ENCODE assay signal across 8 cellular contexts in genomic region chr14:61280526-61281185, GRCh38. TPM values are rescaled to one million over a fixed set of nuclear protein-coding genes. Genes with fewer than 3 reads are reported as not detected.
DNase-seq lines count a peak whose midpoint lies in the region; ATAC-seq and TF ChIP-seq lines count a peak whose summit lies in the region.

No MANE protein-coding gene starts in this region.

- H3K4me3 ChIP-seq in SJCRH30 (peak overlapping the region; percentile 68), right cardiac atrium (ENCODE audit: low read length) (peak overlapping the region; percentile 57), sigmoid colon (peak overlapping the region; percentile 22 to 49 (median 44))

- no peak for TF ChIP-seq EP300 in sigmoid colon (IDR thresholded peaks at IDR 0.05)

- H3K4me1 ChIP-seq in SJCRH30 = no peaks in the 10 kb centered on the region; the same call in 1 of the 2 replicates
- H3K4me1 ChIP-seq in right cardiac atrium (ENCODE audit: control insufficient read depth, insufficient read depth, low read length) = no peaks in the 10 kb centered on the region
- H3K4me1 ChIP-seq in sigmoid colon = peaks cover 0 to 16% (median 9%) of the 10 kb centered on the region in 4 donors

- 2% methylated on average over 81 of the region's 81 CpGs for WGBS in right cardiac atrium
- 1% methylated on average over 81 of the region's 81 CpGs for WGBS in sigmoid colon, 2 donors

- H3K27me3 ChIP-seq in SJCRH30 (no peaks in the 10 kb centered on the region), right cardiac atrium (ENCODE audit: control insufficient read depth, insufficient read depth) (no peaks in the 10 kb centered on the region), sigmoid colon (peaks cover 10 to 61% (median 24%) of the 10 kb centered on the region in 3 donors)

- H3K27me3 Mint-ChIP-seq in activated naive CD8-positive, alpha-beta T cell treated with anti-CD3 and anti-CD28 coated beads, Interleukin-2, amount 10 ng/mL, durations not matched to agents 7 days and 5 days = peaks cover 27% of the 10 kb centered on the region

- H3K9me3 Mint-ChIP-seq in activated naive CD8-positive, alpha-beta T cell treated with anti-CD3 and anti-CD28 coated beads, Interleukin-2, amount 10 ng/mL, durations not matched to agents 7 days and 5 days = no peaks in the 10 kb centered on the region

- no peak for TF ChIP-seq POLR2A in sigmoid colon (IDR thresholded peaks at IDR 0.05)

- no peaks in the 10 kb centered on the region for H3K36me3 ChIP-seq in SJCRH30
- H3K36me3 ChIP-seq in sigmoid colon = no peaks in the 10 kb centered on the region

- H3K4me3 Mint-ChIP-seq in activated naive CD8-positive, alpha-beta T cell treated with anti-CD3 and anti-CD28 coated beads, Interleukin-2, amount 10 ng/mL, durations not matched to agents 7 days and 5 days = peak overlapping the region; percentile 87

- H3K36me3 Mint-ChIP-seq in activated naive CD8-positive, alpha-beta T cell treated with anti-CD3 and anti-CD28 coated beads, Interleukin-2, amount 10 ng/mL, durations not matched to agents 7 days and 5 days = no peaks in the 10 kb centered on the region

- peak; percentile 87 for ATAC-seq in activated naive CD8-positive, alpha-beta T cell treated with anti-CD3 and anti-CD28 coated beads, Interleukin-2, amount 10 ng/mL, durations not matched to agents 7 days and 5 days (ENCODE audit: low read depth)
- ATAC-seq in right cardiac atrium = peak; percentile 89 to 92
- ATAC-seq in GM21737 (IDR thresholded peaks at IDR 0.05; ENCODE audit: unreplicated experiment) = no peak
- no peak for ATAC-seq in GM21786 (IDR thresholded peaks at IDR 0.05; ENCODE audit: unreplicated experiment)

- TF ChIP-seq CTCF in GM20000 (IDR thresholded peaks at IDR 0.05; ENCODE audit: extremely low read depth, missing control alignments) = peak; percentile 13
- TF ChIP-seq CTCF in sigmoid colon (IDR thresholded peaks at IDR 0.05) = peak in 1 of 4 experiments; percentile 2

- H3K27ac ChIP-seq in SJCRH30 = peak overlapping the region; percentile 72
- H3K27ac ChIP-seq in right cardiac atrium (ENCODE audit: low read length) = peak overlapping the region; percentile 40
- H3K27ac ChIP-seq in sigmoid colon = peak overlapping the region; percentile 41 to 75 (median 51)

- peak; percentile 65 for DNase-seq in GM20000 (ENCODE audit: low spot score)
- peak; percentile 70 to 75 for DNase-seq in SJCRH30
- DNase-seq in activated naive CD8-positive, alpha-beta T cell treated with anti-CD3 and anti-CD28 coated beads, Interleukin-2, amount 10 ng/mL, durations not matched to agents 7 days and 5 days = peak; percentile 85
- peak; percentile 75 to 93 (median 88) for DNase-seq in right cardiac atrium
- DNase-seq in sigmoid colon = no peak
- no peak for DNase-seq in D341Med (ENCODE audit: low spot score)

- H3K4me1 Mint-ChIP-seq in activated naive CD8-positive, alpha-beta T cell treated with anti-CD3 and anti-CD28 coated beads, Interleukin-2, amount 10 ng/mL, durations not matched to agents 7 days and 5 days = peaks cover 26% of the 10 kb centered on the region

- intact Hi-C loops in right cardiac atrium (cut with DNase I) = no loop called here
- intact Hi-C loops in sigmoid colon (cut with DNase I) = no loop called here

- peak overlapping the region; percentile 80 for H3K27ac Mint-ChIP-seq in activated naive CD8-positive, alpha-beta T cell treated with anti-CD3 and anti-CD28 coated beads, Interleukin-2, amount 10 ng/mL, durations not matched to agents 7 days and 5 days

- POLR2A ChIA-PET in activated naive CD8-positive, alpha-beta T cell treated with anti-CD3 and anti-CD28 coated beads, Interleukin-2, amount 10 ng/mL, durations not matched to agents 7 days and 5 days (lab: Charles Lee) = interaction anchor here (0.6 to 0.7 kb wide), 2 partner anchors 12 to 500 kb away, joined by 3 read pairs; no protein-coding TSS in a partner anchor

- H3K9me3 ChIP-seq in SJCRH30 (replicated peaks) = no peaks in the 10 kb centered on the region
- no peaks in the 10 kb centered on the region for H3K9me3 ChIP-seq in right cardiac atrium (ENCODE audit: control insufficient read depth, low read length)
- no peaks in the 10 kb centered on the region for H3K9me3 ChIP-seq in sigmoid colon

RNA-seq across cellular contexts. Expression of gene TMEM30B, which starts 0.5 kb away (rescaled TPM):
- 6.2 and 7.4 TPM in 2 replicates for total RNA-seq in SJCRH30 (2014; rRNA removed; shearing (Covaris generic))
- 1 to 10 TPM; 1.4 to 1.6 TPM for total RNA-seq in activated naive CD8-positive, alpha-beta T cell treated with anti-CD3 and anti-CD28 coated beads, Interleukin-2, amount 10 ng/mL, durations not matched to agents 7 days and 5 days
- 1 to 10 TPM; 1.3 to 2.2 (median 1.7) TPM for total RNA-seq in right cardiac atrium
- polyA plus RNA-seq in right cardiac atrium = 1.0 TPM
- 1 to 10 TPM in 2 of 4 donors, under 1 TPM in 2; 0.54 to 1.4 (median 1.0) TPM for total RNA-seq in sigmoid colon
- polyA plus RNA-seq in sigmoid colon = 10 to 100 TPM; 12.0 to 21.0 (median 12.0) TPM

RNA-seq across cellular contexts. Expression of gene PRKCH, which starts 40.7 kb away (rescaled TPM):
- total RNA-seq in SJCRH30 (2014; rRNA removed; shearing (Covaris generic)) = 6.7 and 6.8 TPM in 2 replicates
- total RNA-seq in activated naive CD8-positive, alpha-beta T cell treated with anti-CD3 and anti-CD28 coated beads, Interleukin-2, amount 10 ng/mL, durations not matched to agents 7 days and 5 days = 100 to 1,000 TPM; 318 TPM
- total RNA-seq in right cardiac atrium (10 to 100 TPM; 25.8 to 31.3 (median 28.2) TPM), sigmoid colon (10 to 100 TPM in 3 of 4 donors, 1 to 10 TPM in 1; 7.6 to 19.9 (median 12.7) TPM)
- polyA plus RNA-seq in right cardiac atrium (11.9 TPM), sigmoid colon (10 to 100 TPM in 1 of 3 donors, 1 to 10 TPM in 2; 4.2 to 16.2 (median 4.6) TPM)

Comparison
In these comparisons a context has a peak if more than half of its experiments do, and no peak if none do; other contexts are left out.
1. DNase-seq: peak in GM20000 (single experiment), SJCRH30 (2 of 2), activated naive CD8-positive, alpha-beta T cell treated with anti-CD3 and anti-CD28 coated beads, Interleukin-2, amount 10 ng/mL, durations not matched to agents 7 days and 5 days (single experiment) and right cardiac atrium (3 of 3); none in sigmoid colon (single experiment) and D341Med (single experiment).
2. ATAC-seq: peak in activated naive CD8-positive, alpha-beta T cell treated with anti-CD3 and anti-CD28 coated beads, Interleukin-2, amount 10 ng/mL, durations not matched to agents 7 days and 5 days (single experiment) and right cardiac atrium (2 of 2); none in GM21737 (single experiment) and GM21786 (single experiment).
3. RNA of gene PRKCH, which starts 40.7 kb away (total RNA-seq): 318 TPM in activated naive CD8-positive, alpha-beta T cell treated with anti-CD3 and anti-CD28 coated beads, Interleukin-2, amount 10 ng/mL, durations not matched to agents 7 days and 5 days; 25.8 to 31.3 TPM in right cardiac atrium, 7.6 to 19.9 TPM in sigmoid colon and 6.7 to 6.8 TPM in SJCRH30; every median in the first group is over 4 times any median in the second.
4. Peak in every context shown above with its lines, with median percentiles within 50 percentile points of each other: H3K27ac ChIP-seq and H3K4me3 ChIP-seq.